Comparison of ENCODE assay signal across 13 cellular contexts in genomic region chr22:21443057-21443734, GRCh38. TPM values are rescaled to one million over a fixed set of nuclear protein-coding genes. Genes with fewer than 3 reads are reported as not detected.
A peak's percentile ranks its signal among the peaks of the same experiment; 100 is the strongest.
DNase-seq lines count a peak whose midpoint lies in the region; ATAC-seq, FAIRE-seq and TF ChIP-seq lines count a peak whose summit lies in the region.
"Had no signal": no experiment of that assay in that cellular context is flagged by ENCODE, and none has a peak within 500 bp of the region (broad histone marks: within the 10 kb centered on the region; RNA-seq: fewer than 3 reads in every experiment).

No MANE protein-coding gene starts in this region.

- no peak overlapping the region for H3K27ac ChIP-seq in body of pancreas
- H3K27ac ChIP-seq in right lobe of liver, result no peak overlapping the region
- H3K27ac ChIP-seq: 22Rv1 had no signal

- H3K4me3 ChIP-seq in body of pancreas (no peak overlapping the region), right lobe of liver (no peak overlapping the region)

- TF ChIP-seq POLR2A in body of pancreas (IDR thresholded peaks at IDR 0.05), result no peak
- no peak for TF ChIP-seq POLR2A in right lobe of liver (IDR thresholded peaks at IDR 0.05)
- no peak for TF ChIP-seq POLR2A in GM12891 (IDR thresholded peaks at IDR 0.05; ENCODE audit: low read depth, low read length)

- 74 to 91% methylated on average over 11 to 12 of the region's 13 CpGs for WGBS in body of pancreas, 2 donors
- WGBS in right lobe of liver (ENCODE audit: insufficient coverage, low coverage, low lambda C conversion rate, missing lambda C conversion rate), result 21% methylated on average over 5 of the region's 13 CpGs

- peaks cover 0 to 10% of the 10 kb centered on the region in 2 donors for H3K36me3 ChIP-seq in body of pancreas (replicated peaks in 1 of 2; ENCODE audit: insufficient read depth in 1 of 2, low read depth in 2 of 2)
- H3K36me3 ChIP-seq in right lobe of liver, result peaks cover 0 to 4% (median under 1%) of the 10 kb centered on the region in 4 donors

- FAIRE-seq in GM12891 (lab: Jason Lieb, UNC), result no peak

- H3K9me3 Mint-ChIP-seq in T-helper 2 cell treated with Interferon-gamma antibody and Interleukin-4, amounts not matched to agents 5 μg/mL and 100 μg/mL, for 36 hours, result no peaks in the 10 kb centered on the region

- ATAC-seq in body of pancreas (no peak), right lobe of liver (no peak), sciatic nerve (no peak)

- TF ChIP-seq CTCF in body of pancreas (IDR thresholded peaks at IDR 0.05) (no peak), right lobe of liver (IDR thresholded peaks at IDR 0.05) (no peak)

- no peak overlapping the region for H3K4me3 Mint-ChIP-seq in T-helper 2 cell treated with Interferon-gamma antibody and Interleukin-4, amounts not matched to agents 5 μg/mL and 100 μg/mL, for 36 hours

- H3K27me3 Mint-ChIP-seq in T-helper 2 cell treated with Interferon-gamma antibody and Interleukin-4, amounts not matched to agents 5 μg/mL and 100 μg/mL, for 36 hours (ENCODE audit: low read depth), result no peaks in the 10 kb centered on the region

- no peaks in the 10 kb centered on the region for H3K27me3 ChIP-seq in body of pancreas
- H3K27me3 ChIP-seq in right lobe of liver, result no peaks in the 10 kb centered on the region

- intact Hi-C loops in body of pancreas (cut with DNase I) (no loop called here), right lobe of liver (cut with DNase I) (no loop called here), sciatic nerve (cut with DNase I) (no loop called here)

- no peaks in the 10 kb centered on the region for H3K36me3 Mint-ChIP-seq in T-helper 2 cell treated with Interferon-gamma antibody and Interleukin-4, amounts not matched to agents 5 μg/mL and 100 μg/mL, for 36 hours (ENCODE audit: low read depth)

- peaks cover 21% of the 10 kb centered on the region for H3K4me1 ChIP-seq in body of pancreas
- H3K4me1 ChIP-seq in right lobe of liver, result no peaks in the 10 kb centered on the region

- no peaks in the 10 kb centered on the region for H3K4me1 Mint-ChIP-seq in T-helper 2 cell treated with Interferon-gamma antibody and Interleukin-4, amounts not matched to agents 5 μg/mL and 100 μg/mL, for 36 hours (ENCODE audit: low read depth)

- no peak for DNase-seq in T-helper 2 cell treated with Interferon-gamma antibody and Interleukin-4, amounts not matched to agents 5 μg/mL and 100 μg/mL, for 36 hours (ENCODE audit: low spot score)
- DNase-seq in T-helper 2 cell, result no peak
- peak in 3 of 4 donors; percentile 2 to 11 (median 10) for DNase-seq in body of pancreas
- peak in 2 of 3 donors; percentile 16 to 54 for DNase-seq in right lobe of liver
- DNase-seq in sciatic nerve (ENCODE audit: low spot score), result peak; percentile 38
- DNase-seq in SW 1271 (lab: John Stamatoyannopoulos, UW), result no peak
- no peak for DNase-seq in NCI-H146 treated with DMSO at 0.1 percent for 48 hours (lab: John Stamatoyannopoulos, UW; ENCODE audit: unreplicated experiment)
- DNase-seq in GM12891 (ENCODE audit: insufficient read length, low spot score), result no peak
- DNase-seq: cerebellar nuclear complex, NCI-H82, SHP77 treated with DMSO at 0.1 percent for 48 hours had no signal

- H3K9me3 ChIP-seq in body of pancreas (no peaks in the 10 kb centered on the region), right lobe of liver (no peaks in the 10 kb centered on the region)

- peak overlapping the region; percentile 36 for H3K27ac Mint-ChIP-seq in T-helper 2 cell treated with Interferon-gamma antibody and Interleukin-4, amounts not matched to agents 5 μg/mL and 100 μg/mL, for 36 hours

TF ChIP-seq in GM12891, 5 proteins besides CTCF, POLR2A, EP300 and RAD21:
- TF ChIP-seq SPI1 (IDR thresholded peaks at IDR 0.05; ENCODE audit: low read depth, low read length) (no peak), POLR2AphosphoS5 (IDR thresholded peaks at IDR 0.05; ENCODE audit: low read depth, low read length) (no peak), TAF1 (IDR thresholded peaks at IDR 0.05; ENCODE audit: low read depth, low read length) (no peak), POU2F2 (IDR thresholded peaks at IDR 0.05; ENCODE audit: low read depth, low read length) (no peak), PAX5 (IDR thresholded peaks at IDR 0.05; ENCODE audit: insufficient read depth, low read length, severe bottlenecking) (no peak)

RNA-seq across cellular contexts. Expression of gene TMEM191C, which starts 24.0 kb away (rescaled TPM):
- under 1 TPM in 1 of 2 donors, not detected in 1; 0.33 TPM for total RNA-seq in body of pancreas
- 1 to 10 TPM in 1 of 6 experiments, under 1 TPM in 5; 0.12 to 1.4 (median 0.66) TPM for total RNA-seq in right lobe of liver
- 1.4 TPM for total RNA-seq in sciatic nerve
- 2.3 TPM for polyA plus RNA-seq in GM12891 (2012; ENCODE audit: low read depth, missing spikeins)

RNA-seq across cellular contexts. Expression of gene HIC2, which starts 26.0 kb away (rescaled TPM):
- total RNA-seq in body of pancreas (1 to 10 TPM; 2.9 to 4.0 TPM), right lobe of liver (1 to 10 TPM in 5 of 6 experiments, under 1 TPM in 1; 0.88 to 1.9 (median 1.4) TPM), sciatic nerve (4.8 TPM)
- 2.0 TPM for polyA plus RNA-seq in GM12891 (2012; ENCODE audit: low read depth, missing spikeins)

RNA-seq across cellular contexts. Expression of gene RIMBP3B, which starts 59.6 kb away (rescaled TPM):
- not detected for total RNA-seq in body of pancreas
- under 1 TPM in 1 of 6 experiments, not detected in 5; 0.04 TPM for total RNA-seq in right lobe of liver
- not detected for total RNA-seq in sciatic nerve
- polyA plus RNA-seq in GM12891 (2012; ENCODE audit: low read depth, missing spikeins), result not detected
- total RNA-seq: osteoblast had no signal

Comparison
In these comparisons a context has a peak if more than half of its experiments do, and no peak if none do; other contexts are left out.
1. DNase-seq: peak in body of pancreas (3 of 4), right lobe of liver (2 of 3) and sciatic nerve (single experiment); none in T-helper 2 cell treated with Interferon-gamma antibody and Interleukin-4, amounts not matched to agents 5 μg/mL and 100 μg/mL, for 36 hours (single experiment), T-helper 2 cell (0 of 5), SW 1271 (0 of 2), NCI-H146 treated with DMSO at 0.1 percent for 48 hours (single experiment) and GM12891 (single experiment).